ENCODE assay signal across 26 cellular contexts in the genomic region with DNA sequence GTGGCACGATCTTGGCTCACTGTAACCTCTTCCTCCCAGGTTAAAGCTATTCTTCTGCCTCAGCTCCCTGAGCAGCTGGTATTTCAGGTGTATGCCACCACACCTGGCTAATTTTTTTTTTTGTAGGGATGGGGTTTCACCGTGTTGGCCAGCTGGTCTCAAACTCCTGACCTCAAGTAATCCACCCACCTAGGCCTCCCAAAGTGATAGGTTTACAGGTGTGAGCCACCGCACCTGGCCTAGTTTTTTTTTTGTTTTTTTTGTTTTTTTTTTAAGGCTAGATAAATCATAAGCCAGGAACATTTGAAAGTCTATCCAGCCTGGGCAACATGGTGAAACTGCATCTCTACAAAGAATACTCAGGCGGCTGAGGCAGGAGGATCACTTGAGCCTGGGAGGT. TPM values are rescaled to one million over a fixed set of nuclear protein-coding genes. Genes with fewer than 3 reads are reported as not detected.
A peak's percentile ranks its signal among the peaks of the same experiment; 100 is the strongest.
DNase-seq lines count a peak whose midpoint lies in the region; ATAC-seq, FAIRE-seq and TF ChIP-seq lines count a peak whose summit lies in the region.
"Had no signal": no experiment of that assay in that cellular context is flagged by ENCODE, and none has a peak within 500 bp of the region (broad histone marks: within the 10 kb centered on the region; RNA-seq: fewer than 3 reads in every experiment).

No MANE protein-coding gene starts in this region.

- POLR2A ChIA-PET in HepG2 (lab: Yijun Ruan, JAX) = interaction anchor here (1.0 to 5.2 kb wide), 5 partner anchors 11 to 28 kb away, joined by 3 to 41 read pairs (median 12); a partner anchor contains a TSS

- H3K9me3 Mint-ChIP-seq in chondrocyte (ENCODE audit: low read depth) = no peaks in the 10 kb centered on the region
- H3K9me3 Mint-ChIP-seq: CD4-positive, alpha-beta T cell; H9; HFFc6 had no signal

- TF ChIP-seq EP300 in HepG2 (IDR thresholded peaks at IDR 0.05; ENCODE audit: low read depth in 2 of 2, low read length in 2 of 2) (no peak), HepG2 (CRISPR knock-in tag; IDR thresholded peaks at IDR 0.05; ENCODE audit: borderline replicate concordance) (no peak)

- no peaks in the 10 kb centered on the region for H3K9me3 ChIP-seq in HepG2 (ENCODE audit: low read length)
- no peaks in the 10 kb centered on the region for H3K9me3 ChIP-seq in right lobe of liver
- H3K9me3 ChIP-seq: A549; BE2C; BLaER1 treated with 17β-estradiol and CSF1 and Interleukin-3, amounts not matched to agents 10 nM and 100 nM had no signal

- no peak overlapping the region for H3K4me2 ChIP-seq in HepG2 (ENCODE audit: low read depth, low read length)
- H3K4me2 ChIP-seq: A549; BLaER1 treated with 17β-estradiol and CSF1 and Interleukin-3, amounts not matched to agents 10 nM and 100 nM had no signal

- TF ChIP-seq RAD21 in HepG2 (CRISPR knock-in tag; IDR thresholded peaks at IDR 0.05) = no peak

- no TSS peak for BruUV-seq in HepG2 (replicated peaks; lab: Mats Ljungman, UMichigan)

- H3K9ac ChIP-seq in HepG2 (ENCODE audit: insufficient read depth, low read depth, low read length) = no peak overlapping the region
- H3K9ac ChIP-seq: BLaER1 treated with 17β-estradiol and CSF1 and Interleukin-3, amounts not matched to agents 10 nM and 100 nM; GM23248 had no signal

- CTCF ChIA-PET in HepG2 (lab: Yijun Ruan, JAX; ENCODE audit: low intra/inter-chr PET ratio, low total read pairs) = no interaction called here

- H4K20me1 ChIP-seq in HepG2 (ENCODE audit: insufficient read depth, low read length) = peaks cover 3% of the 10 kb centered on the region; the same call in 1 of the 2 replicates

- H3K4me3 ChIP-seq in HepG2 (replicated peaks in 1 of 3; ENCODE audit: insufficient read depth in 1 of 3, low read depth in 2 of 3, low read length in 3 of 3) (no peak overlapping the region), right lobe of liver (no peak overlapping the region)
- H3K4me3 ChIP-seq: A549; BLaER1 treated with 17β-estradiol and CSF1 and Interleukin-3, amounts not matched to agents 10 nM and 100 nM; GM12878; GM23248 had no signal

- H3K27me3 ChIP-seq in HepG2 (ENCODE audit: control insufficient read depth in 1 of 2, insufficient read depth in 2 of 2, low read length in 2 of 2) = no peaks in the 10 kb centered on the region
- no peaks in the 10 kb centered on the region for H3K27me3 ChIP-seq in right lobe of liver
- H3K27me3 ChIP-seq: BE2C; BLaER1 treated with 17β-estradiol and CSF1 and Interleukin-3, amounts not matched to agents 10 nM and 100 nM had no signal

- H3K36me3 Mint-ChIP-seq in chondrocyte (ENCODE audit: low read depth) = peaks cover 29% of the 10 kb centered on the region

- intact Hi-C loops in HepG2 (cut with micrococcal nuclease; ENCODE audit: unreplicated experiment) (no loop called here), right lobe of liver (cut with DNase I) (no loop called here)

- no peak for FAIRE-seq in HepG2 (lab: Jason Lieb, UNC)
- FAIRE-seq: A549, GM12878, GM19239 had no signal

- no peaks in the 10 kb centered on the region for H3K79me2 ChIP-seq in HepG2 (ENCODE audit: insufficient read depth, low read length)

- ATAC-seq in HepG2 (no peak), right lobe of liver (no peak)
- ATAC-seq: A549, GM12878, HCT116 had no signal

- TF ChIP-seq POLR2A in HepG2 (IDR thresholded peaks at IDR 0.05; ENCODE audit: insufficient read depth in 1 of 2, low read depth in 2 of 2, low read length in 2 of 2) (no peak), right lobe of liver (IDR thresholded peaks at IDR 0.05) (no peak)

- DNase-seq in DMS53 (lab: John Stamatoyannopoulos, UW) (peak; percentile 13), DMS53 treated with DMSO at 0.1 percent for 48 hours (lab: John Stamatoyannopoulos, UW; ENCODE audit: unreplicated experiment) (no peak), HepG2 (ENCODE audit: low spot score) (no peak), right lobe of liver (no peak), chondrocyte (ENCODE audit: low spot score) (no peak), mucosa of gallbladder (ENCODE audit: low spot score) (no peak), NCI-H2081 treated with DMSO at 0.1 percent for 48 hours (lab: John Stamatoyannopoulos, UW) (no peak)
- DNase-seq: 8988T; ACHN; AML-193; BE2C; Calu3; CD4-positive, alpha-beta T cell; COR-L47; DMS79; EL; GDM1; GM23248; H9; HFFc6 had no signal

- peaks cover 3% of the 10 kb centered on the region for H3K4me1 Mint-ChIP-seq in chondrocyte (ENCODE audit: low read depth)
- H3K4me1 Mint-ChIP-seq: CD14-positive monocyte, H9 had no signal

- 99% methylated on average over 4 of the region's 4 CpGs for WGBS in HepG2 (ENCODE audit: low lambda C conversion rate)
- WGBS in right lobe of liver (ENCODE audit: insufficient coverage, low coverage, low lambda C conversion rate, missing lambda C conversion rate) = 90% methylated on average over 2 of the region's 4 CpGs

- H3K27me3 Mint-ChIP-seq in chondrocyte (ENCODE audit: low read depth) = no peaks in the 10 kb centered on the region
- H3K27me3 Mint-ChIP-seq: CD4-positive, alpha-beta T cell had no signal

- H3K27ac Mint-ChIP-seq in chondrocyte (ENCODE audit: unreplicated experiment) = peak overlapping the region; percentile 32
- H3K27ac Mint-ChIP-seq: HFFc6 had no signal

- H3K4me1 ChIP-seq in HepG2 (ENCODE audit: insufficient read depth, low read length) (peaks cover 12% of the 10 kb centered on the region), right lobe of liver (peaks cover 0 to 11% (median 0%) of the 10 kb centered on the region in 4 donors)
- H3K4me1 ChIP-seq: A549; BE2C; BLaER1 treated with 17β-estradiol and CSF1 and Interleukin-3, amounts not matched to agents 10 nM and 100 nM had no signal

- no peak overlapping the region for H2AFZ ChIP-seq in HepG2 (ENCODE audit: low read length)
- H2AFZ ChIP-seq: GM23248 had no signal

- TF ChIP-seq CTCF in HepG2 (CRISPR knock-in tag; IDR thresholded peaks at IDR 0.05) (no peak), right lobe of liver (IDR thresholded peaks at IDR 0.05) (no peak), chondrocyte (IDR thresholded peaks at IDR 0.05) (no peak)

- in situ Hi-C loops in HepG2 (cut with HindIII; ENCODE audit: extremely low pct_ligation_motif_present, low pct_unique_long_range_greater_than_20kb) = no loop called here

- no peak overlapping the region for H3K27ac ChIP-seq in HepG2 (ENCODE audit: extremely low read length, insufficient read depth, low read length)
- H3K27ac ChIP-seq in right lobe of liver = no peak overlapping the region
- H3K27ac ChIP-seq: A549; BLaER1 treated with 17β-estradiol and CSF1 and Interleukin-3, amounts not matched to agents 10 nM and 100 nM; GM23248 had no signal

- no peak overlapping the region for H3K4me3 Mint-ChIP-seq in chondrocyte (ENCODE audit: unreplicated experiment)
- H3K4me3 Mint-ChIP-seq: CD14-positive monocyte; CD4-positive, alpha-beta T cell; H9; HFFc6 had no signal

- H3K36me3 ChIP-seq in HepG2 (replicated peaks in 1 of 2; ENCODE audit: control insufficient read depth in 1 of 2, insufficient read depth in 2 of 2, low read length in 2 of 2) = peaks cover 27 to 54% of the 10 kb centered on the region in 2 experiments
- H3K36me3 ChIP-seq in right lobe of liver = peaks cover 0 to 46% (median 14%) of the 10 kb centered on the region in 4 donors

RNA-seq across cellular contexts. Expression of a gene that starts 10.9 kb away (rescaled TPM):
- total RNA-seq in HepG2 (2016; rRNA removed; fragmentation: Illumina TruSeq; extraction: Trizol) = 144 and 184 TPM in 2 replicates
- 41.5 and 43.9 TPM in 2 replicates for total RNA-seq in HepG2 (2016; cell fraction: cytosol; rRNA removed; fragmentation: Illumina TruSeq; extraction: Trizol; ENCODE audit: low read depth)
- 139 and 185 TPM in 2 replicates for total RNA-seq in HepG2 (2016; cell fraction: insoluble cytoplasmic fraction; rRNA removed; fragmentation: Illumina TruSeq; extraction: Trizol)
- total RNA-seq in HepG2 (2016; cell fraction: membrane; rRNA removed; fragmentation: Illumina TruSeq; extraction: Trizol) = 82.9 and 85.4 TPM in 2 replicates
- total RNA-seq in HepG2 (2016; cell fraction: nucleus; rRNA removed; fragmentation: Illumina TruSeq; extraction: Trizol) = 49.7 and 52.1 TPM in 2 replicates
- polyA plus RNA-seq in HepG2 (2011; rRNA removed) = 29.5 and 31.1 TPM in 2 replicates
- 28.3 and 36.3 TPM in 2 replicates for polyA plus RNA-seq in HepG2 (2011; cell fraction: cytosol; rRNA removed)
- polyA plus RNA-seq in HepG2 (2011; cell fraction: nucleus; rRNA removed) = 8.2 and 11.1 TPM in 2 replicates
- polyA plus RNA-seq in HepG2 (2012) = 35.6 and 36.9 TPM in 2 replicates
- 26.9 and 28.8 TPM in 2 replicates for polyA plus RNA-seq in HepG2 (2016; cell fraction: cytosol; fragmentation: Illumina TruSeq; extraction: Trizol; ENCODE audit: low read depth)
- polyA plus RNA-seq in HepG2 (2016; cell fraction: insoluble cytoplasmic fraction; fragmentation: Illumina TruSeq; extraction: Trizol; ENCODE audit: low read depth) = 145 and 156 TPM in 2 replicates
- polyA plus RNA-seq in HepG2 (2016; cell fraction: membrane; fragmentation: Illumina TruSeq; extraction: Trizol; ENCODE audit: low read depth) = 45.9 and 51.4 TPM in 2 replicates
- 64.0 and 64.6 TPM in 2 replicates for polyA plus RNA-seq in HepG2 (2016; cell fraction: nucleus; fragmentation: Illumina TruSeq; extraction: Trizol; ENCODE audit: insufficient read depth, low read depth)
- polyA minus RNA-seq in HepG2 (2011; rRNA and poly(A)+ RNA removed; ENCODE audit: low replicate concordance) = 22.6 and 58.3 TPM in 2 replicates
- polyA minus RNA-seq in HepG2 (2011; cell fraction: cytosol; rRNA and poly(A)+ RNA removed) = 22.8 and 24.6 TPM in 2 replicates
- 12.1 and 18.5 TPM in 2 replicates for polyA minus RNA-seq in HepG2 (2011; cell fraction: nucleus; rRNA and poly(A)+ RNA removed)
- total RNA-seq in right lobe of liver = 10 to 100 TPM; 21.8 to 45.0 (median 23.3) TPM
- 58.6 to 75.2 TPM (median 63.2 TPM) in 3 replicates for total RNA-seq in chondrocyte
- total RNA-seq in mucosa of gallbladder = 40.6 TPM

RNA-seq across cellular contexts. Expression of a gene that starts 18.3 kb away (rescaled TPM):
- total RNA-seq in HepG2 (2016; rRNA removed; fragmentation: Illumina TruSeq; extraction: Trizol) (91.5 and 92.5 TPM in 2 replicates), right lobe of liver (10 to 100 TPM; 26.4 to 46.2 (median 41.7) TPM), chondrocyte (66.3 to 96.9 TPM (median 90.3 TPM) in 3 replicates), mucosa of gallbladder (93.8 TPM)
- total RNA-seq in HepG2 (2016; cell fraction: cytosol; rRNA removed; fragmentation: Illumina TruSeq; extraction: Trizol; ENCODE audit: low read depth) = 92.6 and 104 TPM in 2 replicates
- 81.4 and 95.9 TPM in 2 replicates for total RNA-seq in HepG2 (2016; cell fraction: insoluble cytoplasmic fraction; rRNA removed; fragmentation: Illumina TruSeq; extraction: Trizol)
- 165 and 174 TPM in 2 replicates for total RNA-seq in HepG2 (2016; cell fraction: membrane; rRNA removed; fragmentation: Illumina TruSeq; extraction: Trizol)
- total RNA-seq in HepG2 (2016; cell fraction: nucleus; rRNA removed; fragmentation: Illumina TruSeq; extraction: Trizol) = 33.2 and 38.7 TPM in 2 replicates
- polyA plus RNA-seq in HepG2 (2011; rRNA removed) = 78.3 and 98.4 TPM in 2 replicates
- polyA plus RNA-seq in HepG2 (2011; cell fraction: cytosol; rRNA removed) = 97.5 and 104 TPM in 2 replicates
- 95.1 and 97.9 TPM in 2 replicates for polyA plus RNA-seq in HepG2 (2011; cell fraction: nucleus; rRNA removed)
- 81.6 and 83.1 TPM in 2 replicates for polyA plus RNA-seq in HepG2 (2012)
- 89.0 and 108 TPM in 2 replicates for polyA plus RNA-seq in HepG2 (2016; cell fraction: cytosol; fragmentation: Illumina TruSeq; extraction: Trizol; ENCODE audit: low read depth)
- 74.1 and 85.8 TPM in 2 replicates for polyA plus RNA-seq in HepG2 (2016; cell fraction: insoluble cytoplasmic fraction; fragmentation: Illumina TruSeq; extraction: Trizol; ENCODE audit: low read depth)
- 126 and 140 TPM in 2 replicates for polyA plus RNA-seq in HepG2 (2016; cell fraction: membrane; fragmentation: Illumina TruSeq; extraction: Trizol; ENCODE audit: low read depth)
- 57.9 and 59.0 TPM in 2 replicates for polyA plus RNA-seq in HepG2 (2016; cell fraction: nucleus; fragmentation: Illumina TruSeq; extraction: Trizol; ENCODE audit: insufficient read depth, low read depth)
- 126 and 143 TPM in 2 replicates for polyA minus RNA-seq in HepG2 (2011; rRNA and poly(A)+ RNA removed; ENCODE audit: low replicate concordance)
- 36.5 and 39.9 TPM in 2 replicates for polyA minus RNA-seq in HepG2 (2011; cell fraction: cytosol; rRNA and poly(A)+ RNA removed)
- 18.9 and 19.6 TPM in 2 replicates for polyA minus RNA-seq in HepG2 (2011; cell fraction: nucleus; rRNA and poly(A)+ RNA removed)

RNA-seq across cellular contexts. Expression of a gene that starts 18.6 kb away (rescaled TPM):
- total RNA-seq in HepG2 (2016; rRNA removed; fragmentation: Illumina TruSeq; extraction: Trizol) = 86.2 and 110 TPM in 2 replicates
- total RNA-seq in HepG2 (2016; cell fraction: cytosol; rRNA removed; fragmentation: Illumina TruSeq; extraction: Trizol; ENCODE audit: low read depth) = 73.4 and 74.1 TPM in 2 replicates
- 91.8 and 113 TPM in 2 replicates for total RNA-seq in HepG2 (2016; cell fraction: insoluble cytoplasmic fraction; rRNA removed; fragmentation: Illumina TruSeq; extraction: Trizol)
- 73.5 and 81.5 TPM in 2 replicates for total RNA-seq in HepG2 (2016; cell fraction: membrane; rRNA removed; fragmentation: Illumina TruSeq; extraction: Trizol)
- 28.1 and 30.3 TPM in 2 replicates for total RNA-seq in HepG2 (2016; cell fraction: nucleus; rRNA removed; fragmentation: Illumina TruSeq; extraction: Trizol)
- 75.6 and 76.6 TPM in 2 replicates for polyA plus RNA-seq in HepG2 (2011; rRNA removed)
- 82.4 and 83.4 TPM in 2 replicates for polyA plus RNA-seq in HepG2 (2011; cell fraction: cytosol; rRNA removed)
- 22.5 and 25.9 TPM in 2 replicates for polyA plus RNA-seq in HepG2 (2011; cell fraction: nucleus; rRNA removed)
- polyA plus RNA-seq in HepG2 (2012) = 72.3 and 76.5 TPM in 2 replicates
- 90.9 and 98.9 TPM in 2 replicates for polyA plus RNA-seq in HepG2 (2016; cell fraction: cytosol; fragmentation: Illumina TruSeq; extraction: Trizol; ENCODE audit: low read depth)
- polyA plus RNA-seq in HepG2 (2016; cell fraction: insoluble cytoplasmic fraction; fragmentation: Illumina TruSeq; extraction: Trizol; ENCODE audit: low read depth) = 153 and 161 TPM in 2 replicates
- polyA plus RNA-seq in HepG2 (2016; cell fraction: membrane; fragmentation: Illumina TruSeq; extraction: Trizol; ENCODE audit: low read depth) = 89.0 and 95.5 TPM in 2 replicates
- polyA plus RNA-seq in HepG2 (2016; cell fraction: nucleus; fragmentation: Illumina TruSeq; extraction: Trizol; ENCODE audit: insufficient read depth, low read depth) = 64.2 and 67.4 TPM in 2 replicates
- polyA minus RNA-seq in HepG2 (2011; rRNA and poly(A)+ RNA removed; ENCODE audit: low replicate concordance) = 46.4 and 87.1 TPM in 2 replicates
- polyA minus RNA-seq in HepG2 (2011; cell fraction: cytosol; rRNA and poly(A)+ RNA removed) = 19.0 and 23.8 TPM in 2 replicates
- polyA minus RNA-seq in HepG2 (2011; cell fraction: nucleus; rRNA and poly(A)+ RNA removed) = 15.2 and 18.8 TPM in 2 replicates
- 10 to 100 TPM; 19.1 to 39.1 (median 25.2) TPM for total RNA-seq in right lobe of liver
- 71.1 to 86.2 TPM (median 71.6 TPM) in 3 replicates for total RNA-seq in chondrocyte
- 66.3 TPM for total RNA-seq in mucosa of gallbladder

RNA-seq across cellular contexts. Expression of a gene that starts 21.3 kb away (rescaled TPM):
- total RNA-seq in HepG2 (2016; rRNA removed; fragmentation: Illumina TruSeq; extraction: Trizol) (30.7 and 32.0 TPM in 2 replicates), right lobe of liver (10 to 100 TPM in 1 of 6 experiments, 1 to 10 TPM in 5; 6.5 to 12.7 (median 8.8) TPM), chondrocyte (53.6 to 64.8 TPM (median 54.3 TPM) in 3 replicates), mucosa of gallbladder (29.5 TPM)
- total RNA-seq in HepG2 (2016; cell fraction: cytosol; rRNA removed; fragmentation: Illumina TruSeq; extraction: Trizol; ENCODE audit: low read depth) = 1.6 and 2.2 TPM in 2 replicates
- total RNA-seq in HepG2 (2016; cell fraction: insoluble cytoplasmic fraction; rRNA removed; fragmentation: Illumina TruSeq; extraction: Trizol) = 27.3 and 31.2 TPM in 2 replicates
- total RNA-seq in HepG2 (2016; cell fraction: membrane; rRNA removed; fragmentation: Illumina TruSeq; extraction: Trizol) = 5.8 and 6.7 TPM in 2 replicates
- total RNA-seq in HepG2 (2016; cell fraction: nucleus; rRNA removed; fragmentation: Illumina TruSeq; extraction: Trizol) = 34.6 and 35.9 TPM in 2 replicates
- 60.7 and 79.4 TPM in 2 replicates for polyA plus RNA-seq in HepG2 (2011; rRNA removed)
- 38.0 and 49.6 TPM in 2 replicates for polyA plus RNA-seq in HepG2 (2011; cell fraction: cytosol; rRNA removed)
- polyA plus RNA-seq in HepG2 (2011; cell fraction: nucleus; rRNA removed) = 221 and 265 TPM in 2 replicates
- 36.5 and 41.4 TPM in 2 replicates for polyA plus RNA-seq in HepG2 (2012)
- polyA plus RNA-seq in HepG2 (2016; cell fraction: cytosol; fragmentation: Illumina TruSeq; extraction: Trizol; ENCODE audit: low read depth) = 1.1 and 1.4 TPM in 2 replicates
- 16.9 and 21.5 TPM in 2 replicates for polyA plus RNA-seq in HepG2 (2016; cell fraction: insoluble cytoplasmic fraction; fragmentation: Illumina TruSeq; extraction: Trizol; ENCODE audit: low read depth)
- polyA plus RNA-seq in HepG2 (2016; cell fraction: membrane; fragmentation: Illumina TruSeq; extraction: Trizol; ENCODE audit: low read depth) = 2.2 and 2.7 TPM in 2 replicates
- polyA plus RNA-seq in HepG2 (2016; cell fraction: nucleus; fragmentation: Illumina TruSeq; extraction: Trizol; ENCODE audit: insufficient read depth, low read depth) = 63.7 and 70.4 TPM in 2 replicates
- polyA minus RNA-seq in HepG2 (2011; rRNA and poly(A)+ RNA removed; ENCODE audit: low replicate concordance) = 14.4 and 143 TPM in 2 replicates
- 44.5 and 45.5 TPM in 2 replicates for polyA minus RNA-seq in HepG2 (2011; cell fraction: cytosol; rRNA and poly(A)+ RNA removed)
- 65.0 and 67.0 TPM in 2 replicates for polyA minus RNA-seq in HepG2 (2011; cell fraction: nucleus; rRNA and poly(A)+ RNA removed)

RNA-seq across cellular contexts. Expression of a gene that starts 26.9 kb away (rescaled TPM):
- 56.1 and 56.8 TPM in 2 replicates for total RNA-seq in HepG2 (2016; rRNA removed; fragmentation: Illumina TruSeq; extraction: Trizol)
- 24.7 and 25.2 TPM in 2 replicates for total RNA-seq in HepG2 (2016; cell fraction: cytosol; rRNA removed; fragmentation: Illumina TruSeq; extraction: Trizol; ENCODE audit: low read depth)
- 45.8 and 58.5 TPM in 2 replicates for total RNA-seq in HepG2 (2016; cell fraction: insoluble cytoplasmic fraction; rRNA removed; fragmentation: Illumina TruSeq; extraction: Trizol)
- total RNA-seq in HepG2 (2016; cell fraction: membrane; rRNA removed; fragmentation: Illumina TruSeq; extraction: Trizol) = 19.8 and 24.7 TPM in 2 replicates
- total RNA-seq in HepG2 (2016; cell fraction: nucleus; rRNA removed; fragmentation: Illumina TruSeq; extraction: Trizol) = 29.3 and 31.1 TPM in 2 replicates
- 65.6 and 69.9 TPM in 2 replicates for polyA plus RNA-seq in HepG2 (2011; rRNA removed)
- 54.5 and 71.8 TPM in 2 replicates for polyA plus RNA-seq in HepG2 (2011; cell fraction: cytosol; rRNA removed)
- 75.8 and 91.0 TPM in 2 replicates for polyA plus RNA-seq in HepG2 (2011; cell fraction: nucleus; rRNA removed)
- 95.2 and 116 TPM in 2 replicates for polyA plus RNA-seq in HepG2 (2012)
- 24.0 and 25.5 TPM in 2 replicates for polyA plus RNA-seq in HepG2 (2016; cell fraction: cytosol; fragmentation: Illumina TruSeq; extraction: Trizol; ENCODE audit: low read depth)
- 88.5 and 104 TPM in 2 replicates for polyA plus RNA-seq in HepG2 (2016; cell fraction: insoluble cytoplasmic fraction; fragmentation: Illumina TruSeq; extraction: Trizol; ENCODE audit: low read depth)
- polyA plus RNA-seq in HepG2 (2016; cell fraction: membrane; fragmentation: Illumina TruSeq; extraction: Trizol; ENCODE audit: low read depth) = 24.2 and 27.0 TPM in 2 replicates
- 91.3 and 95.0 TPM in 2 replicates for polyA plus RNA-seq in HepG2 (2016; cell fraction: nucleus; fragmentation: Illumina TruSeq; extraction: Trizol; ENCODE audit: insufficient read depth, low read depth)
- 45.8 and 60.7 TPM in 2 replicates for polyA minus RNA-seq in HepG2 (2011; rRNA and poly(A)+ RNA removed; ENCODE audit: low replicate concordance)
- 30.5 and 54.2 TPM in 2 replicates for polyA minus RNA-seq in HepG2 (2011; cell fraction: cytosol; rRNA and poly(A)+ RNA removed)
- polyA minus RNA-seq in HepG2 (2011; cell fraction: nucleus; rRNA and poly(A)+ RNA removed) = 18.3 and 19.6 TPM in 2 replicates
- 10 to 100 TPM; 41.6 to 63.1 (median 60.4) TPM for total RNA-seq in right lobe of liver
- 42.6 to 46.6 TPM (median 42.9 TPM) in 3 replicates for total RNA-seq in chondrocyte
- 49.1 TPM for total RNA-seq in mucosa of gallbladder
